ENCODE assay signal across 1 cellular context in the genomic region with DNA sequence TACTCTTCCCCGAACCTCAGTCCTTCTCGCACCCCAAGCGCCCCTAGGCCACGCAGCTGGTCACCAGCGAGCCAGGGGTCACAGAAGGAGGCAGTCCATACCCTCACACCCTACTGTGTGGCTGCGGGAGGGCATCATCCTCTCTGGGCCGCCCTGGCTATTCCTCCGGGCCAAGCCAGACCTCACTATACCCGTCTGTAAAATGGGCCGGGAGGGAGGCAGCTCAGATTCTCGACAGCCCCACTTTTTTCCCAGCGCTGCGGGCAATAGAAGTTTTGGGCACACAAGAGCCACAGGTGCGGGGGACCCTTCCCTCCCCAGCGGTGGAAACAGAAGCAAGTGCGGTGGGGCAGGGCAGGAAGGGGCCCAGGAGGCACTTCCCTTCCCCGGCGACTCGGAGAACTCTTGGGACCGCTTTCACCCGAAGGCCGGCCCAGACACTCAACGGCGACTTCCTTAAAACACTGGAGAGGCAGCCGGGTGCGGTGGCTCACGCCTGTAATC.
A peak's percentile ranks its signal among the peaks of the same experiment; 100 is the strongest.
TF ChIP-seq lines count a peak whose summit lies in the region.

No MANE protein-coding gene starts in this region.

TF ChIP-seq in HepG2, 621 proteins besides CTCF, POLR2A, EP300 and RAD21:
- TF ChIP-seq, protein P1, sequence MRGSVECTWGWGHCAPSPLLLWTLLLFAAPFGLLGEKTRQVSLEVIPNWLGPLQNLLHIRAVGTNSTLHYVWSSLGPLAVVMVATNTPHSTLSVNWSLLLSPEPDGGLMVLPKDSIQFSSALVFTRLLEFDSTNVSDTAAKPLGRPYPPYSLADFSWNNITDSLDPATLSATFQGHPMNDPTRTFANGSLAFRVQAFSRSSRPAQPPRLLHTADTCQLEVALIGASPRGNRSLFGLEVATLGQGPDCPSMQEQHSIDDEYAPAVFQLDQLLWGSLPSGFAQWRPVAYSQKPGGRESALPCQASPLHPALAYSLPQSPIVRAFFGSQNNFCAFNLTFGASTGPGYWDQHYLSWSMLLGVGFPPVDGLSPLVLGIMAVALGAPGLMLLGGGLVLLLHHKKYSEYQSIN (CRISPR knock-in tag; IDR thresholded peaks at IDR 0.05; ENCODE audit: borderline replicate concordance), result no peak
- TF ChIP-seq TBX2 (CRISPR knock-in tag; IDR thresholded peaks at IDR 0.05; ENCODE audit: borderline replicate concordance), result no peak
- TF ChIP-seq ZNF235 (CRISPR knock-in tag; IDR thresholded peaks at IDR 0.05; ENCODE audit: borderline replicate concordance), result no peak
- no peak for TF ChIP-seq NFIC (IDR thresholded peaks at IDR 0.05; ENCODE audit: low read length)
- TF ChIP-seq, protein P2, sequence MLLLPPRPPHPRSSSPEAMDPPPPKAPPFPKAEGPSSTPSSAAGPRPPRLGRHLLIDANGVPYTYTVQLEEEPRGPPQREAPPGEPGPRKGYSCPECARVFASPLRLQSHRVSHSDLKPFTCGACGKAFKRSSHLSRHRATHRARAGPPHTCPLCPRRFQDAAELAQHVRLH (CRISPR knock-in tag; IDR thresholded peaks at IDR 0.05; ENCODE audit: borderline replicate concordance, low read depth), result no peak
- TF ChIP-seq ARNT (IDR thresholded peaks at IDR 0.05), result no peak
- TF ChIP-seq, protein P3, sequence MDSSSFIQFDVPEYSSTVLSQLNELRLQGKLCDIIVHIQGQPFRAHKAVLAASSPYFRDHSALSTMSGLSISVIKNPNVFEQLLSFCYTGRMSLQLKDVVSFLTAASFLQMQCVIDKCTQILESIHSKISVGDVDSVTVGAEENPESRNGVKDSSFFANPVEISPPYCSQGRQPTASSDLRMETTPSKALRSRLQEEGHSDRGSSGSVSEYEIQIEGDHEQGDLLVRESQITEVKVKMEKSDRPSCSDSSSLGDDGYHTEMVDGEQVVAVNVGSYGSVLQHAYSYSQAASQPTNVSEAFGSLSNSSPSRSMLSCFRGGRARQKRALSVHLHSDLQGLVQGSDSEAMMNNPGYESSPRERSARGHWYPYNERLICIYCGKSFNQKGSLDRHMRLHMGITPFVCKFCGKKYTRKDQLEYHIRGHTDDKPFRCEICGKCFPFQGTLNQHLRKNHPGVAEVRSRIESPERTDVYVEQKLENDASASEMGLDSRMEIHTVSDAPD (CRISPR knock-in tag; IDR thresholded peaks at IDR 0.05), result no peak
- TF ChIP-seq ADNP (CRISPR knock-in tag; IDR thresholded peaks at IDR 0.05), result 0 out of 2 replicates have a peak, but pooled peaks have one; percentile 27
- TF ChIP-seq, protein P4, sequence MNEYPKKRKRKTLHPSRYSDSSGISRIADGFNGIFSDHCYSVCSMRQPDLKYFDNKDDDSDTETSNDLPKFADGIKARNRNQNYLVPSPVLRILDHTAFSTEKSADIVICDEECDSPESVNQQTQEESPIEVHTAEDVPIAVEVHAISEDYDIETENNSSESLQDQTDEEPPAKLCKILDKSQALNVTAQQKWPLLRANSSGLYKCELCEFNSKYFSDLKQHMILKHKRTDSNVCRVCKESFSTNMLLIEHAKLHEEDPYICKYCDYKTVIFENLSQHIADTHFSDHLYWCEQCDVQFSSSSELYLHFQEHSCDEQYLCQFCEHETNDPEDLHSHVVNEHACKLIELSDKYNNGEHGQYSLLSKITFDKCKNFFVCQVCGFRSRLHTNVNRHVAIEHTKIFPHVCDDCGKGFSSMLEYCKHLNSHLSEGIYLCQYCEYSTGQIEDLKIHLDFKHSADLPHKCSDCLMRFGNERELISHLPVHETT (CRISPR knock-in tag; conservative IDR thresholded peaks at IDR 0.05), result no peak
- TF ChIP-seq MAZ (IDR thresholded peaks at IDR 0.05; ENCODE audit: borderline replicate concordance, low read depth, low read length), result no peak
- no peak for TF ChIP-seq MAZ (CRISPR knock-in tag; IDR thresholded peaks at IDR 0.05; ENCODE audit: low read depth)
- no peak for TF ChIP-seq PAF1 (CRISPR knock-in tag; IDR thresholded peaks at IDR 0.05)
- TF ChIP-seq PAWR (CRISPR knock-in tag; IDR thresholded peaks at IDR 0.05; ENCODE audit: borderline replicate concordance), result no peak
- no peak for TF ChIP-seq REPIN1 (CRISPR knock-in tag; IDR thresholded peaks at IDR 0.05; ENCODE audit: borderline replicate concordance, low read depth)
- TF ChIP-seq PCBP1 (IDR thresholded peaks at IDR 0.05; ENCODE audit: borderline replicate concordance, low read depth, low read length), result 0 out of 2 replicates have a peak, but pooled peaks have one; percentile 44
- TF ChIP-seq ZMYM3 (CRISPR knock-in tag; IDR thresholded peaks at IDR 0.05), result peak; percentile 77; the same call in 1 of the 2 replicates
- TF ChIP-seq, protein P5, sequence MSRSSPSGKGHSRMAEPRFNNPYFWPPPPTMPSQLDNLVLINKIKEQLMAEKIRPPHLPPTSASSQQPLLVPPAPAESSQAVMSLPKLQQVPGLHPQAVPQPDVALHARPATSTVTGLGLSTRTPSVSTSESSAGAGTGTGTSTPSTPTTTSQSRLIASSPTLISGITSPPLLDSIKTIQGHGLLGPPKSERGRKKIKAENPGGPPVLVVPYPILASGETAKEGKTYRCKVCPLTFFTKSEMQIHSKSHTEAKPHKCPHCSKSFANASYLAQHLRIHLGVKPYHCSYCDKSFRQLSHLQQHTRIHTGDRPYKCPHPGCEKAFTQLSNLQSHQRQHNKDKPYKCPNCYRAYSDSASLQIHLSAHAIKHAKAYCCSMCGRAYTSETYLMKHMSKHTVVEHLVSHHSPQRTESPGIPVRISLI (CRISPR knock-in tag; IDR thresholded peaks at IDR 0.05; ENCODE audit: borderline replicate concordance), result no peak
- TF ChIP-seq SRY (CRISPR knock-in tag; IDR thresholded peaks at IDR 0.05), result no peak
- TF ChIP-seq POGZ (CRISPR knock-in tag; IDR thresholded peaks at IDR 0.05), result no peak
- no peak for TF ChIP-seq ZNF12 (CRISPR knock-in tag; IDR thresholded peaks at IDR 0.05)
- no peak for TF ChIP-seq RBAK (CRISPR knock-in tag; IDR thresholded peaks at IDR 0.05)
- TF ChIP-seq KLF12 (CRISPR knock-in tag; IDR thresholded peaks at IDR 0.05; ENCODE audit: borderline replicate concordance), result no peak
- TF ChIP-seq, protein P6, sequence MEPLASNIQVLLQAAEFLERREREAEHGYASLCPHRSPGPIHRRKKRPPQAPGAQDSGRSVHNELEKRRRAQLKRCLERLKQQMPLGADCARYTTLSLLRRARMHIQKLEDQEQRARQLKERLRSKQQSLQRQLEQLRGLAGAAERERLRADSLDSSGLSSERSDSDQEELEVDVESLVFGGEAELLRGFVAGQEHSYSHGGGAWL (CRISPR knock-in tag; IDR thresholded peaks at IDR 0.05), result no peak
- TF ChIP-seq ZBTB7B (CRISPR knock-in tag; IDR thresholded peaks at IDR 0.05), result no peak
- peak; percentile 95 for TF ChIP-seq ZNF629 (CRISPR knock-in tag; conservative IDR thresholded peaks at IDR 0.05)
- TF ChIP-seq ZNF343 (CRISPR knock-in tag; IDR thresholded peaks at IDR 0.05), result no peak
- TF ChIP-seq, protein P7, sequence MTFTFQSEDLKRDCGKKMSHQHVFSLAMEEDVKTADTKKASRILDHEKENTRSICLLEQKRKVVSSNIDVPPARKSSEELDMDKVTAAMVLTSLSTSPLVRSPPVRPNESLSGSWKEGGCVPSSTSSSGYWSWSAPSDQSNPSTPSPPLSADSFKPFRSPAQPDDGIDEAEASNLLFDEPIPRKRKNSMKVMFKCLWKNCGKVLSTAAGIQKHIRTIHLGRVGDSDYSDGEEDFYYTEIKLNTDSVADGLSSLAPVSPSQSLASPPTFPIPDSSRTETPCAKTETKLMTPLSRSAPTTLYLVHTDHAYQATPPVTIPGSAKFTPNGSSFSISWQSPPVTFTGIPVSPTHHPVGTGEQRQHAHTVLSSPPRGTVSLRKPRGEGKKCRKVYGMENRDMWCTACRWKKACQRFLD (CRISPR knock-in tag; IDR thresholded peaks at IDR 0.05; ENCODE audit: borderline replicate concordance), result no peak
- no peak for TF ChIP-seq ZNF660 (CRISPR knock-in tag; IDR thresholded peaks at IDR 0.05; ENCODE audit: borderline replicate concordance, low read depth)
- TF ChIP-seq, protein P8, sequence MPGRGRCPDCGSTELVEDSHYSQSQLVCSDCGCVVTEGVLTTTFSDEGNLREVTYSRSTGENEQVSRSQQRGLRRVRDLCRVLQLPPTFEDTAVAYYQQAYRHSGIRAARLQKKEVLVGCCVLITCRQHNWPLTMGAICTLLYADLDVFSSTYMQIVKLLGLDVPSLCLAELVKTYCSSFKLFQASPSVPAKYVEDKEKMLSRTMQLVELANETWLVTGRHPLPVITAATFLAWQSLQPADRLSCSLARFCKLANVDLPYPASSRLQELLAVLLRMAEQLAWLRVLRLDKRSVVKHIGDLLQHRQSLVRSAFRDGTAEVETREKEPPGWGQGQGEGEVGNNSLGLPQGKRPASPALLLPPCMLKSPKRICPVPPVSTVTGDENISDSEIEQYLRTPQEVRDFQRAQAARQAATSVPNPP (CRISPR knock-in tag; IDR thresholded peaks at IDR 0.05), result no peak
- TF ChIP-seq IKZF1 (IDR thresholded peaks at IDR 0.05), result no peak
- peak; percentile 21; the same call in 1 of the 2 replicates for TF ChIP-seq ZNF768 (CRISPR knock-in tag; IDR thresholded peaks at IDR 0.05)
- TF ChIP-seq SP1 (IDR thresholded peaks at IDR 0.05), result no peak
- TF ChIP-seq SP1 (CRISPR knock-in tag; IDR thresholded peaks at IDR 0.05), result no peak
- TF ChIP-seq, protein P9, sequence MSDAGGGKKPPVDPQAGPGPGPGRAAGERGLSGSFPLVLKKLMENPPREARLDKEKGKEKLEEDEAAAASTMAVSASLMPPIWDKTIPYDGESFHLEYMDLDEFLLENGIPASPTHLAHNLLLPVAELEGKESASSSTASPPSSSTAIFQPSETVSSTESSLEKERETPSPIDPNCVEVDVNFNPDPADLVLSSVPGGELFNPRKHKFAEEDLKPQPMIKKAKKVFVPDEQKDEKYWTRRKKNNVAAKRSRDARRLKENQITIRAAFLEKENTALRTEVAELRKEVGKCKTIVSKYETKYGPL (CRISPR knock-in tag; IDR thresholded peaks at IDR 0.05), result no peak
- TF ChIP-seq ZNF451 (CRISPR knock-in tag; IDR thresholded peaks at IDR 0.05), result no peak
- TF ChIP-seq EEA1 (CRISPR knock-in tag; IDR thresholded peaks at IDR 0.05; ENCODE audit: borderline replicate concordance), result no peak
- TF ChIP-seq ZNF879 (CRISPR knock-in tag; IDR thresholded peaks at IDR 0.05), result no peak
- TF ChIP-seq LCORL (IDR thresholded peaks at IDR 0.05), result no peak
- no peak for TF ChIP-seq LCORL (CRISPR knock-in tag; IDR thresholded peaks at IDR 0.05)
- TF ChIP-seq TAF15 (IDR thresholded peaks at IDR 0.05; ENCODE audit: low read depth, low read length, poor library complexity, severe bottlenecking), result no peak
- TF ChIP-seq, protein P10, sequence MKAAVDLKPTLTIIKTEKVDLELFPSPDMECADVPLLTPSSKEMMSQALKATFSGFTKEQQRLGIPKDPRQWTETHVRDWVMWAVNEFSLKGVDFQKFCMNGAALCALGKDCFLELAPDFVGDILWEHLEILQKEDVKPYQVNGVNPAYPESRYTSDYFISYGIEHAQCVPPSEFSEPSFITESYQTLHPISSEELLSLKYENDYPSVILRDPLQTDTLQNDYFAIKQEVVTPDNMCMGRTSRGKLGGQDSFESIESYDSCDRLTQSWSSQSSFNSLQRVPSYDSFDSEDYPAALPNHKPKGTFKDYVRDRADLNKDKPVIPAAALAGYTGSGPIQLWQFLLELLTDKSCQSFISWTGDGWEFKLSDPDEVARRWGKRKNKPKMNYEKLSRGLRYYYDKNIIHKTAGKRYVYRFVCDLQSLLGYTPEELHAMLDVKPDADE (CRISPR knock-in tag; IDR thresholded peaks at IDR 0.05), result no peak
- TF ChIP-seq ZNF780A (CRISPR knock-in tag; IDR thresholded peaks at IDR 0.05), result no peak
- TF ChIP-seq, protein P11, sequence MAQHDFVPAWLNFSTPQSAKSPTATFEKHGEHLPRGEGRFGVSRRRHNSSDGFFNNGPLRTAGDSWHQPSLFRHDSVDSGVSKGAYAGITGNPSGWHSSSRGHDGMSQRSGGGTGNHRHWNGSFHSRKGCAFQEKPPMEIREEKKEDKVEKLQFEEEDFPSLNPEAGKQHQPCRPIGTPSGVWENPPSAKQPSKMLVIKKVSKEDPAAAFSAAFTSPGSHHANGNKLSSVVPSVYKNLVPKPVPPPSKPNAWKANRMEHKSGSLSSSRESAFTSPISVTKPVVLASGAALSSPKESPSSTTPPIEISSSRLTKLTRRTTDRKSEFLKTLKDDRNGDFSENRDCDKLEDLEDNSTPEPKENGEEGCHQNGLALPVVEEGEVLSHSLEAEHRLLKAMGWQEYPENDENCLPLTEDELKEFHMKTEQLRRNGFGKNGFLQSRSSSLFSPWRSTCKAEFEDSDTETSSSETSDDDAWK (CRISPR knock-in tag; IDR thresholded peaks at IDR 0.05), result no peak
